ENCODE assay signal across 9 cellular contexts in genomic region chr20:52191132-52191435, GRCh38. TPM values are rescaled to one million over a fixed set of nuclear protein-coding genes. Genes with fewer than 3 reads are reported as not detected.
DNase-seq lines count a peak whose midpoint lies in the region; ATAC-seq, FAIRE-seq and TF ChIP-seq lines count a peak whose summit lies in the region.
"Had no signal": no experiment of that assay in that cellular context is flagged by ENCODE, and none has a peak within 500 bp of the region (broad histone marks: within the 10 kb centered on the region; RNA-seq: fewer than 3 reads in every experiment).

No MANE protein-coding gene starts in this region.

- no peak for DNase-seq in CD4-positive, alpha-beta T cell
- no peak for DNase-seq in Jurkat, Clone E6-1 (ENCODE audit: low read depth, low spot score)
- DNase-seq in GM12878 (ENCODE audit: low read depth, low spot score) (no peak), kidney (peak; percentile 71), NCI-H1048 (lab: John Stamatoyannopoulos, UW) (no peak)
- no peak for DNase-seq in stimulated activated CD4-positive, alpha-beta T cell treated with anti-CD3 and anti-CD28 coated beads, Interleukin-15, amount 100 ng/mL, for 24 hours

- peak overlapping the region; percentile 91; the same call in 1 of the 2 replicates for H3K4me2 ChIP-seq in GM12878 (ENCODE audit: control insufficient read depth, insufficient read depth)

- RAD21 ChIA-PET in GM12878 (lab: Charles Lee; ENCODE audit: unreplicated experiment) = interaction anchor here (0.6 to 3.3 kb wide), 5 partner anchors 11 to 1539 kb away, joined by 3 to 42 read pairs (median 10); no protein-coding TSS in a partner anchor

- H4K20me1 ChIP-seq in GM12878 (ENCODE audit: control insufficient read depth, insufficient read depth) = no peaks in the 10 kb centered on the region

- H3K9me3 ChIP-seq in CD4-positive, alpha-beta T cell (ENCODE audit: control insufficient read depth, low read length) = no peaks in the 10 kb centered on the region
- H3K9me3 ChIP-seq in GM12878 (replicated peaks; ENCODE audit: control insufficient read depth, insufficient read depth, low read length) = no peaks in the 10 kb centered on the region
- no peaks in the 10 kb centered on the region for H3K9me3 ChIP-seq in kidney (ENCODE audit: control insufficient read depth in 1 of 2, low read length in 2 of 2)
- no peaks in the 10 kb centered on the region for H3K9me3 ChIP-seq in stomach smooth muscle (ENCODE audit: control insufficient read depth in 2 of 2, low read length in 2 of 2)

- no TSS peak for BruUV-seq in GM12878 (replicated peaks; lab: Mats Ljungman, UMichigan)

- WGBS in GM12878 (ENCODE audit: insufficient coverage, insufficient replicate concordance, low lambda C conversion rate, missing lambda C conversion rate) = under 1% methylated on average over 9 of the region's 17 CpGs

- H3K9me3 Mint-ChIP-seq in CD4-positive, alpha-beta T cell = no peaks in the 10 kb centered on the region

- CTCF ChIA-PET in CD4-positive, alpha-beta T cell (lab: Charles Lee) = interaction anchor here (0.6 to 2.2 kb wide), 5 partner anchors 10 to 1759 kb away, joined by 3 to 6 read pairs (median 4); no protein-coding TSS in a partner anchor
- CTCF ChIA-PET in GM12878 (lab: Yijun Ruan, JAX) = interaction anchor here (1.0 to 3.6 kb wide), 6 partner anchors 10 to 62 kb away, joined by 4 to 18 read pairs (median 8); no protein-coding TSS in a partner anchor

- H3K27me3 Mint-ChIP-seq in CD4-positive, alpha-beta T cell = no peaks in the 10 kb centered on the region

- intact Hi-C loops in CD4-positive, alpha-beta T cell (cut with DNase I, micrococcal nuclease) = loop anchor here in 1 of 2 experiments (5.0 kb wide), 1 partner anchor 216 kb away; no protein-coding TSS in a partner anchor
- intact Hi-C loops in GM12878 (cut with micrococcal nuclease; ENCODE audit: unreplicated experiment) (loop anchor here (5.0 kb wide), 1 partner anchor 64 kb away; no protein-coding TSS in a partner anchor), kidney (cut with DNase I) (no loop called here)

- peaks cover 18% of the 10 kb centered on the region for H3K4me1 Mint-ChIP-seq in CD4-positive, alpha-beta T cell (ENCODE audit: low read depth)

- no peak for TF ChIP-seq POLR2A in GM12878 (IDR thresholded peaks at IDR 0.05; ENCODE audit: low read depth, low read length)

- TF ChIP-seq RAD21 in GM12878 (IDR thresholded peaks at IDR 0.05; ENCODE audit: insufficient read depth, low read depth, low read length) = no peak

- POLR2A ChIA-PET in CD4-positive, alpha-beta T cell (lab: Charles Lee) = interaction anchor here (1.1 to 1.6 kb wide), 5 partner anchors 9 to 1758 kb away, joined by 3 to 7 read pairs (median 4); no protein-coding TSS in a partner anchor
- POLR2A ChIA-PET in GM12878 (lab: Charles Lee) = interaction anchor here (0.9 to 3.3 kb wide), 4 partner anchors 11 to 39 kb away, joined by 3 to 40 read pairs (median 7); no protein-coding TSS in a partner anchor

- peak; percentile 24 for ATAC-seq in CD4-positive, alpha-beta T cell (ENCODE audit: poor library complexity)
- peak; percentile 26 for ATAC-seq in GM21381 (IDR thresholded peaks at IDR 0.05; ENCODE audit: unreplicated experiment)
- peak; percentile 34 for ATAC-seq in GM12878

- peaks cover 3% of the 10 kb centered on the region; the same call in 1 of the 2 replicates for H3K4me1 ChIP-seq in GM12878 (ENCODE audit: control insufficient read depth, insufficient read depth, low read length)
- H3K4me1 ChIP-seq in kidney (ENCODE audit: control insufficient read depth in 1 of 2, insufficient read depth in 1 of 2, low read depth in 1 of 2, low read length in 2 of 2) = peaks cover 0 to 2% of the 10 kb centered on the region in 2 donors
- peaks cover 12% of the 10 kb centered on the region for H3K4me1 ChIP-seq in stomach smooth muscle (ENCODE audit: control insufficient read depth, insufficient read depth, low read length)

- H2AFZ ChIP-seq in GM12878 (ENCODE audit: control insufficient read depth, low read depth, low read length) = peak overlapping the region; percentile 76

- H3K27ac Mint-ChIP-seq in CD4-positive, alpha-beta T cell = peak overlapping the region; percentile 94

- TF ChIP-seq EP300 in GM12878 (IDR thresholded peaks at IDR 0.05; ENCODE audit: borderline replicate concordance in 1 of 2, control insufficient read depth in 1 of 2, low read depth in 2 of 2, low read length in 2 of 2) = no peak

- in situ Hi-C loops in GM12878 (cut with MboI) = loop anchor here (25.0 kb wide), 2 partner anchors 1379 to 1546 kb away; no protein-coding TSS in a partner anchor

- no peaks in the 10 kb centered on the region for H3K27me3 ChIP-seq in CD4-positive, alpha-beta T cell (ENCODE audit: control insufficient read depth, insufficient read depth, low read length)
- no peaks in the 10 kb centered on the region for H3K27me3 ChIP-seq in GM12878 (replicated peaks in 1 of 2; ENCODE audit: control insufficient read depth in 2 of 2, insufficient read depth in 2 of 2, low read length in 1 of 2)
- no peaks in the 10 kb centered on the region for H3K27me3 ChIP-seq in stomach smooth muscle (ENCODE audit: control insufficient read depth in 1 of 2, insufficient read depth in 2 of 2, low read length in 2 of 2)

- TF ChIP-seq CTCF in CD4-positive, alpha-beta T cell (IDR thresholded peaks at IDR 0.05) = no peak
- no peak for TF ChIP-seq CTCF in GM12878 (IDR thresholded peaks at IDR 0.05 in 2 of 3, conservative IDR thresholded peaks at IDR 0.05 in 1 of 3; ENCODE audit: control insufficient read depth in 2 of 3, extremely low read depth in 1 of 3, insufficient read depth in 1 of 3, low read depth in 3 of 3, low read length in 3 of 3)
- no peak for TF ChIP-seq CTCF in kidney (IDR thresholded peaks at IDR 0.05; ENCODE audit: borderline replicate concordance, extremely low read depth, insufficient read depth)

- peak overlapping the region; percentile 87 for H3K4me3 ChIP-seq in Jurkat, Clone E6-1 (ENCODE audit: low read length)
- peak overlapping the region; percentile 91 for H3K4me3 ChIP-seq in GM12878
- peak overlapping the region; percentile 91 to 96 for H3K4me3 ChIP-seq in kidney (ENCODE audit: low read length in 2 of 2)
- H3K4me3 ChIP-seq in stomach smooth muscle (ENCODE audit: low read length in 2 of 2) = peak overlapping the region; percentile 90 to 93

- peak overlapping the region; percentile 80 for H3K27ac ChIP-seq in CD4-positive, alpha-beta T cell (ENCODE audit: low read depth, low read length)
- H3K27ac ChIP-seq in GM12878 (ENCODE audit: control insufficient read depth, insufficient read depth) = peak overlapping the region; percentile 93
- H3K27ac ChIP-seq in kidney (ENCODE audit: low read depth in 2 of 2, low read length in 2 of 2) = peak overlapping the region; percentile 80 to 86
- peak overlapping the region; percentile 60 for H3K27ac ChIP-seq in stomach smooth muscle (ENCODE audit: low read length)

- H3K79me2 ChIP-seq in GM12878 (ENCODE audit: control insufficient read depth, insufficient read depth, low read length) = peaks cover 36% of the 10 kb centered on the region

- H3K9ac ChIP-seq in GM12878 (ENCODE audit: control insufficient read depth, insufficient read depth, low read length) (peak overlapping the region; percentile 93), kidney (ENCODE audit: low read length in 2 of 2) (peak overlapping the region; percentile 80 to 89), stomach smooth muscle (ENCODE audit: low read length in 2 of 2) (peak overlapping the region; percentile 83 to 85)

- H3K36me3 ChIP-seq in GM12878 (ENCODE audit: control insufficient read depth in 2 of 2, insufficient read depth in 2 of 2, low read length in 1 of 2) = peaks cover 0 to 5% of the 10 kb centered on the region in 2 experiments; a peak in 1 of 4 replicates
- peaks cover 5 to 6% of the 10 kb centered on the region in 2 donors for H3K36me3 ChIP-seq in kidney (ENCODE audit: control insufficient read depth in 1 of 2, insufficient read depth in 2 of 2, low read length in 2 of 2)
- peaks cover 2 to 6% of the 10 kb centered on the region in 2 donors for H3K36me3 ChIP-seq in stomach smooth muscle (ENCODE audit: control insufficient read depth in 2 of 2, insufficient read depth in 2 of 2, low read length in 2 of 2)

- no peak for FAIRE-seq in GM12878 (lab: Jason Lieb, UNC)
- no peak for FAIRE-seq in kidney (lab: Jason Lieb, UNC)
- FAIRE-seq: TTC549 had no signal

- H3K4me3 Mint-ChIP-seq in CD4-positive, alpha-beta T cell = peak overlapping the region; percentile 97

- SMC1A ChIA-PET in GM12878 (lab: Charles Lee; ENCODE audit: uncharacterized antibody, unreplicated experiment) = interaction anchor here (0.9 to 3.6 kb wide), 6 partner anchors 11 to 161 kb away, joined by 3 to 24 read pairs (median 10); no protein-coding TSS in a partner anchor

- H3K36me3 Mint-ChIP-seq in CD4-positive, alpha-beta T cell (ENCODE audit: low read depth) = peaks cover 15% of the 10 kb centered on the region

TF ChIP-seq in GM12878, 131 proteins besides CTCF, POLR2A, EP300 and RAD21 (continues in another document):
- no peak for TF ChIP-seq HDAC6 (IDR thresholded peaks at IDR 0.05; ENCODE audit: unreplicated experiment)
- no peak for TF ChIP-seq TCF12 (IDR thresholded peaks at IDR 0.05; ENCODE audit: low read depth, low read length)
- TF ChIP-seq RELA (IDR thresholded peaks at IDR 0.05; ENCODE audit: borderline replicate concordance, partially characterized antibody) = no peak

RNA-seq across cellular contexts. Expression of gene ZFP64, which starts 0.5 kb away (rescaled TPM):
- 1 to 10 TPM; 2.5 to 3.2 TPM for total RNA-seq in CD4-positive, alpha-beta T cell
- polyA plus RNA-seq in Jurkat, Clone E6-1 (2012; ENCODE audit: insufficient read depth, insufficient read length) = 16.9 TPM
- 32.2 and 34.9 TPM in 2 replicates for total RNA-seq in GM12878 (2013; cell fraction: nucleolus; rRNA removed)
- total RNA-seq in GM12878 (2014; rRNA removed) (10.6 and 12.3 TPM in 2 replicates), GM12878 (2014; rRNA removed; fragmentation: Illumina TruSeq; extraction: Trizol) (7.2 TPM in 2 replicates), GM12878 (2021) (12.5 and 14.4 TPM in 2 replicates), kidney (14.6 TPM)
- 4.2 TPM for polyA plus RNA-seq in GM12878 (2011; ENCODE audit: low read depth)
- polyA plus RNA-seq in GM12878 (2011; rRNA removed) (12.5 and 21.8 TPM in 2 replicates), GM12878 (2014; fragmentation: Illumina TruSeq; extraction: Trizol) (11.3 and 14.8 TPM in 2 replicates), GM12878 (2014; fragmentation: Nextera tagmentation; extraction: Ambion mirVana) (1 to 10 TPM; 2.3 to 3.3 TPM), GM12878 (2014; rRNA removed) (12.5 and 14.5 TPM in 2 replicates), GM12878 (2016; fragmentation: Nextera tagmentation; extraction: Ambion mirVana) (10 to 100 TPM; 11.0 to 15.5 TPM), kidney (ENCODE audit: insufficient read depth, low read depth, low replicate concordance) (7.1 TPM)
- 19.0 and 20.8 TPM in 2 replicates for polyA plus RNA-seq in GM12878 (2011; cell fraction: cytosol; rRNA removed)
- 10.5 and 14.0 TPM in 2 replicates for polyA plus RNA-seq in GM12878 (2011; cell fraction: nucleus; rRNA removed)
- polyA plus RNA-seq in GM12878 (2012) = 9.5 and 10.9 TPM in 2 replicates
- 24.3 and 33.7 TPM in 2 replicates for polyA minus RNA-seq in GM12878 (2011; rRNA and poly(A)+ RNA removed)
- 9.3 and 11.1 TPM in 2 replicates for polyA minus RNA-seq in GM12878 (2011; cell fraction: cytosol; rRNA and poly(A)+ RNA removed)
- 8.7 and 18.8 TPM in 2 replicates for polyA minus RNA-seq in GM12878 (2011; cell fraction: nucleus; rRNA and poly(A)+ RNA removed)
